In genomic region chr12:68292157-68292940, GRCh38 we compare ENCODE assay signal across 26 cellular contexts. TPM values are rescaled to one million over a fixed set of nuclear protein-coding genes. Genes with fewer than 3 reads are reported as not detected.
"Had no signal": no experiment of that assay in that cellular context is flagged by ENCODE, and none has a peak within 500 bp of the region (broad histone marks: within the 10 kb centered on the region; RNA-seq: fewer than 3 reads in every experiment).

No MANE protein-coding gene starts in this region.

- H3K4me1 Mint-ChIP-seq: endodermal cell had no signal

- FAIRE-seq: colon, frontal cortex had no signal

- H3K27ac ChIP-seq: left lung, vagina had no signal

- H3K27me3 Mint-ChIP-seq: activated naive CD8-positive, alpha-beta T cell treated with anti-CD3 and anti-CD28 coated beads, Interleukin-2, amount 10 ng/mL, durations not matched to agents 7 days and 5 days; brain; natural killer cell treated with Interleukin-12 subunit alpha and Interleukin-12 subunit beta and Interleukin-15 and Interleukin-18, amount 100 ng/mL, for 72 hours had no signal

- ATAC-seq: left lung; natural killer cell treated with Interleukin-12 subunit alpha and Interleukin-12 subunit beta and Interleukin-15 and Interleukin-18, amount 100 ng/mL, for 72 hours had no signal

- H3K27me3 ChIP-seq: dorsolateral prefrontal cortex, left lung, vagina had no signal

- H3K27ac Mint-ChIP-seq: activated naive CD8-positive, alpha-beta T cell treated with anti-CD3 and anti-CD28 coated beads, Interleukin-2, amount 10 ng/mL, durations not matched to agents 7 days and 5 days; endodermal cell; mesothelial cell of epicardium had no signal

- H3K4me3 Mint-ChIP-seq: activated CD4-positive, alpha-beta memory T cell treated with anti-CD3 and anti-CD28 coated beads for 36 hours; activated naive CD8-positive, alpha-beta T cell treated with anti-CD3 and anti-CD28 coated beads, Interleukin-2, amount 10 ng/mL, durations not matched to agents 7 days and 5 days; brain; endodermal cell; mesothelial cell of epicardium; natural killer cell treated with Interleukin-12 subunit alpha and Interleukin-12 subunit beta and Interleukin-15 and Interleukin-18, amount 100 ng/mL, for 72 hours had no signal

- H3K4me1 ChIP-seq: vagina had no signal

- H3K36me3 ChIP-seq: vagina had no signal

- DNase-seq: activated effector memory CD4-positive, alpha-beta T cell treated with Interleukin-2 at 50 U/mL for 16 hours; activated naive CD8-positive, alpha-beta T cell treated with anti-CD3 and anti-CD28 coated beads, Interleukin-2, amount 10 ng/mL, durations not matched to agents 7 days and 5 days; activated T-cell treated with anti-CD3 and anti-CD28 coated beads for 4 hours; amygdala; central memory CD4-positive, alpha-beta T cell; dorsolateral prefrontal cortex; endodermal cell; erythroblast; islet precursor cell; left lung; stimulated activated CD4-positive, alpha-beta T cell treated with anti-CD3 and anti-CD28 coated beads, Interleukin-12 subunit alpha, Interleukin-12 subunit beta, amount 100 ng/mL, for 4 hours; stimulated activated CD4-positive, alpha-beta T cell treated with anti-CD3 and anti-CD28 coated beads, Interleukin-1b, Interleukin-23, amount 100 ng/mL, for 48 hours; stimulated activated CD8-positive, alpha-beta memory T cell treated with anti-CD3 and anti-CD28 coated beads, Interleukin-4, amount 100 ng/mL, for 48 hours; stimulated activated naive CD4-positive, alpha-beta T cell treated with Interleukin-2 at 50 U/mL for 16 hours; T-helper 2 cell; trophoblast cell had no signal

- H3K9me3 ChIP-seq: left lung, vagina had no signal

- H3K4me3 ChIP-seq: dorsolateral prefrontal cortex, left lung, vagina had no signal

- H3K9me3 Mint-ChIP-seq: endodermal cell; mesothelial cell of epicardium; natural killer cell treated with Interleukin-12 subunit alpha and Interleukin-12 subunit beta and Interleukin-15 and Interleukin-18, amount 100 ng/mL, for 72 hours had no signal

RNA-seq across cellular contexts. Expression of gene IL22, which starts 38.9 kb away (rescaled TPM):
- total RNA-seq: activated naive CD8-positive, alpha-beta T cell treated with anti-CD3 and anti-CD28 coated beads, Interleukin-2, amount 10 ng/mL, durations not matched to agents 7 days and 5 days; dorsolateral prefrontal cortex; endodermal cell; frontal cortex; left lung; lung microvascular endothelial cell; mesothelial cell of epicardium; posterior vena cava; temporal lobe; vagina had no signal
